Comparison of ENCODE assay signal across 8 cellular contexts in genomic region chr14:102140750-102141145, GRCh38.
A peak's percentile ranks its signal among the peaks of the same experiment; 100 is the strongest.
DNase-seq lines count a peak whose midpoint lies in the region; TF ChIP-seq lines count a peak whose summit lies in the region.

No MANE protein-coding gene starts in this region.

- H3K4me3 ChIP-seq in AG04449 (ENCODE audit: low read depth, low read length) (peak overlapping the region; percentile 96), KMS-11 (IDR thresholded peaks at IDR 0.05; ENCODE audit: insufficient read depth, low read depth, low read length) (no peak overlapping the region), choroid plexus epithelial cell (ENCODE audit: low read depth, low read length) (peak overlapping the region; percentile 96), mucosa of rectum (ENCODE audit: low read length in 2 of 2) (peak overlapping the region; percentile 98 to 99)

- peak overlapping the region; percentile 75; the same call in 1 of the 2 replicates for H3K9ac ChIP-seq in KMS-11
- H3K9ac ChIP-seq in mucosa of rectum (ENCODE audit: low read depth in 1 of 2, low read length in 2 of 2): peak overlapping the region; percentile 96

- no peaks in the 10 kb centered on the region for H3K36me3 ChIP-seq in KMS-11 (ENCODE audit: insufficient read depth)
- H3K36me3 ChIP-seq in mucosa of rectum (ENCODE audit: control insufficient read depth in 2 of 2, insufficient read depth in 2 of 2, low read length in 2 of 2): no peaks in the 10 kb centered on the region

- peak overlapping the region; percentile 62 for H3K4me2 ChIP-seq in KMS-11

- no peak for DNase-seq in AG04449 (ENCODE audit: low read depth, low spot score)
- DNase-seq in choroid plexus epithelial cell (ENCODE audit: low read depth): peak; percentile 8
- DNase-seq in iPS-NIHi7 (ENCODE audit: extremely low spot score): no peak
- DNase-seq in NCI-H1694 treated with DMSO at 0.1 percent for 48 hours (lab: John Stamatoyannopoulos, UW): no peak
- DNase-seq in stimulated activated CD8-positive, alpha-beta memory T cell treated with anti-CD3 and anti-CD28 coated beads, Interleukin-4, amount 100 ng/mL, for 48 hours: no peak
- DNase-seq in GM19238 (ENCODE audit: insufficient read length, low spot score): no peak

- H4K20me1 ChIP-seq in KMS-11 (ENCODE audit: insufficient read depth): no peaks in the 10 kb centered on the region; the same call in 1 of the 2 replicates

- peaks cover 23% of the 10 kb centered on the region for H3K4me1 ChIP-seq in KMS-11 (ENCODE audit: low read depth, poor library complexity, severe bottlenecking)
- peaks cover 7 to 9% of the 10 kb centered on the region in 2 donors for H3K4me1 ChIP-seq in mucosa of rectum (ENCODE audit: control insufficient read depth in 2 of 2, insufficient read depth in 2 of 2, low read length in 2 of 2)

- peaks cover 57% of the 10 kb centered on the region for H3K79me2 ChIP-seq in KMS-11 (ENCODE audit: insufficient read depth, low read depth)

- no peaks in the 10 kb centered on the region for H3K27me3 ChIP-seq in KMS-11 (ENCODE audit: insufficient read depth, low read depth)
- H3K27me3 ChIP-seq in mucosa of rectum (ENCODE audit: control insufficient read depth in 2 of 2, insufficient read depth in 2 of 2, low read length in 2 of 2): no peaks in the 10 kb centered on the region

- POLR2A ChIA-PET in AG04449 (lab: Yijun Ruan, JAX): no interaction called here

- H3K27ac ChIP-seq in KMS-11 (peak overlapping the region; percentile 42; the same call in 1 of the 2 replicates), mucosa of rectum (ENCODE audit: low read depth in 2 of 2, low read length in 2 of 2) (peak overlapping the region; percentile 85 to 86)

- CTCF ChIA-PET in AG04449 (lab: Yijun Ruan, JAX): interaction anchor here (0.6 to 1.6 kb wide), 4 partner anchors 57 to 180 kb away, joined by 3 to 4 read pairs (median 4); no protein-coding TSS in a partner anchor

- no peaks in the 10 kb centered on the region for H3K9me3 ChIP-seq in mucosa of rectum (ENCODE audit: control insufficient read depth in 2 of 2, low read length in 2 of 2)

- TF ChIP-seq CTCF in AG04449 (IDR thresholded peaks at IDR 0.05; ENCODE audit: insufficient read depth, low read length, missing control alignments) (no peak), KMS-11 (conservative IDR thresholded peaks at IDR 0.05; ENCODE audit: low read depth, low read length) (no peak), choroid plexus epithelial cell (conservative IDR thresholded peaks at IDR 0.05; ENCODE audit: low read depth, low read length) (no peak)

- no peak overlapping the region; the same call in 1 of the 2 replicates for H2AFZ ChIP-seq in KMS-11 (ENCODE audit: low read depth)
